In the genomic region with DNA sequence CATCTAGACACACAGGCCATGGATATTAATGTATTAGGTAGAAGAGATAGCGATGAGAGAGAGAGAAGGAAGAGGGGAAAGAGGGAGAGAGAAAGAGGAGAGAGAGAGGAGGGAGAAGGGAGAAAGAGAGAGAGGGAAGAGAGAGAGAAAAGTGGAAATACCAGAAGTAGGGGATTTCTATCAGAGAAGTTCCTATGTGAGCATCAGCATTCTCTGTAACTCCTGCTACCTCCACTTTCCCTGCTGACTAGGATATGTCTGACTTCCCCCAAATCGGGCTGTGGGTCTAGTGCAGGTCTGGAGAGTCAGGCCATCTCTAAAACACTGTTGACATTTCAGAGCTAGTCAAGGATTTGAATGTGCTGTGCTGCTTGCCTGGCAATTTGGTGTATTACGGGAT, we compare ENCODE assay signal across 8 cellular contexts.
A peak's percentile ranks its signal among the peaks of the same experiment; 100 is the strongest.
DNase-seq lines count a peak whose midpoint lies in the region; ATAC-seq and TF ChIP-seq lines count a peak whose summit lies in the region.
"Had no signal": no experiment of that assay in that cellular context is flagged by ENCODE, and none has a peak within 500 bp of the region (broad histone marks: within the 10 kb centered on the region; RNA-seq: fewer than 3 reads in every experiment).

No MANE protein-coding gene starts in this region.

- peak overlapping the region; percentile 95 for H3K4me2 ChIP-seq in MM.1S (ENCODE audit: low read depth, low read length)

- H3K9me3 ChIP-seq in MM.1S (replicated peaks; ENCODE audit: insufficient read depth, low read length): no peaks in the 10 kb centered on the region
- H3K9me3 ChIP-seq in effector memory CD4-positive, alpha-beta T cell (ENCODE audit: control insufficient read depth, low read length): no peaks in the 10 kb centered on the region
- H3K9me3 ChIP-seq: body of pancreas had no signal

- no peaks in the 10 kb centered on the region for H3K27me3 ChIP-seq in MM.1S (replicated peaks; ENCODE audit: insufficient read depth, low read length)
- no peaks in the 10 kb centered on the region for H3K27me3 ChIP-seq in effector memory CD4-positive, alpha-beta T cell (replicated peaks; ENCODE audit: control insufficient read depth, insufficient read depth, low read length, poor library complexity, severe bottlenecking)
- H3K27me3 ChIP-seq: body of pancreas had no signal

- H3K36me3 ChIP-seq in MM.1S (replicated peaks; ENCODE audit: insufficient read depth, low read length): no peaks in the 10 kb centered on the region; the same call in 1 of the 2 replicates
- no peaks in the 10 kb centered on the region for H3K36me3 ChIP-seq in effector memory CD4-positive, alpha-beta T cell (ENCODE audit: control insufficient read depth, insufficient read depth, low read length)

- H4K20me1 ChIP-seq in MM.1S (ENCODE audit: insufficient read depth, low read length): no peaks in the 10 kb centered on the region

- no peak for TF ChIP-seq CTCF in GM12864 (IDR thresholded peaks at IDR 0.05; ENCODE audit: low read depth, low read length, missing control alignments)
- no peak for TF ChIP-seq CTCF in MM.1S (IDR thresholded peaks at IDR 0.05; ENCODE audit: low read length)

- peaks cover 59% of the 10 kb centered on the region for H3K4me1 ChIP-seq in MM.1S (ENCODE audit: low read length)
- H3K4me1 ChIP-seq in effector memory CD4-positive, alpha-beta T cell (ENCODE audit: control insufficient read depth, insufficient read depth, low read length, poor library complexity, severe bottlenecking): peaks cover 46% of the 10 kb centered on the region

- peak overlapping the region; percentile 73 for H3K4me3 ChIP-seq in GM12864 (ENCODE audit: low read depth, low read length)
- peak overlapping the region; percentile 75 for H3K4me3 ChIP-seq in MM.1S (ENCODE audit: low read length)
- peak overlapping the region; percentile 64 for H3K4me3 ChIP-seq in effector memory CD4-positive, alpha-beta T cell (ENCODE audit: insufficient read depth, low read depth, low read length, poor library complexity, severe bottlenecking)
- H3K4me3 ChIP-seq in skin epidermis: peak overlapping the region in 4 of 7 experiments; percentile 36 to 51 (median 45)
- H3K4me3 ChIP-seq: body of pancreas had no signal

- no peaks in the 10 kb centered on the region for H3K9me2 ChIP-seq in MM.1S (replicated peaks; ENCODE audit: insufficient read depth, low read length)

- H3F3A ChIP-seq in MM.1S (ENCODE audit: insufficient read depth, low read length): peaks cover 94% of the 10 kb centered on the region

- H3K9ac ChIP-seq in MM.1S (ENCODE audit: low read length): peak overlapping the region; percentile 88

- no peak overlapping the region for H2AFZ ChIP-seq in MM.1S (ENCODE audit: low read length)

- H3K79me2 ChIP-seq in MM.1S (ENCODE audit: low read length): peaks cover 99% of the 10 kb centered on the region

- H3K27ac ChIP-seq in MM.1S (ENCODE audit: low read length): peak overlapping the region; percentile 90
- peak overlapping the region; percentile 90 for H3K27ac ChIP-seq in effector memory CD4-positive, alpha-beta T cell (ENCODE audit: insufficient read depth, low read length, poor library complexity, severe bottlenecking)
- peak overlapping the region in 19 of 21 experiments; percentile 2 to 95 (median 86) for H3K27ac ChIP-seq in skin epidermis
- H3K27ac ChIP-seq: body of pancreas had no signal

- no peak for ATAC-seq in GM21619 (IDR thresholded peaks at IDR 0.05; ENCODE audit: unreplicated experiment)
- ATAC-seq: body of pancreas had no signal

- no peak for DNase-seq in GM12864 (ENCODE audit: low read depth)
- DNase-seq in MM.1S: peak; percentile 46
- DNase-seq in effector memory CD4-positive, alpha-beta T cell: no peak
- DNase-seq in 8988T: no peak
- no peak for DNase-seq in stimulated activated CD8-positive, alpha-beta memory T cell treated with anti-CD3 and anti-CD28 coated beads, Interleukin-4, amount 100 ng/mL, for 48 hours
- DNase-seq: body of pancreas had no signal
